In genomic region chr4:40939826-40940225, GRCh38 we compare ENCODE assay signal across 16 cellular contexts.
DNase-seq lines count a peak whose midpoint lies in the region; ATAC-seq and TF ChIP-seq lines count a peak whose summit lies in the region.
"Had no signal": no experiment of that assay in that cellular context is flagged by ENCODE, and none has a peak within 500 bp of the region (broad histone marks: within the 10 kb centered on the region; RNA-seq: fewer than 3 reads in every experiment).

No MANE protein-coding gene starts in this region.

- H3K9ac ChIP-seq in stomach smooth muscle (ENCODE audit: low read length in 2 of 2) (no peak overlapping the region), Karpas-422 (ENCODE audit: low read length) (no peak overlapping the region)

- H3K9me3 ChIP-seq in lower lobe of right lung = no peaks in the 10 kb centered on the region
- no peaks in the 10 kb centered on the region for H3K9me3 ChIP-seq in stomach smooth muscle (ENCODE audit: control insufficient read depth in 2 of 2, low read length in 2 of 2)
- H3K9me3 ChIP-seq in Karpas-422 (ENCODE audit: low read length) = no peaks in the 10 kb centered on the region
- H3K9me3 ChIP-seq: BE2C had no signal

- H3K36me3 ChIP-seq in lower lobe of right lung (peaks cover 19% of the 10 kb centered on the region), stomach smooth muscle (ENCODE audit: control insufficient read depth in 2 of 2, insufficient read depth in 2 of 2, low read length in 2 of 2) (no peaks in the 10 kb centered on the region), Karpas-422 (ENCODE audit: insufficient read depth, low read length) (no peaks in the 10 kb centered on the region)
- H3K36me3 ChIP-seq: BE2C had no signal

- TF ChIP-seq CTCF in AG10803 (conservative IDR thresholded peaks at IDR 0.05; ENCODE audit: low read length) = no peak
- no peak for TF ChIP-seq CTCF in cardiac fibroblast (IDR thresholded peaks at IDR 0.05; ENCODE audit: low read depth, low read length)
- TF ChIP-seq CTCF in lower lobe of right lung (IDR thresholded peaks at IDR 0.05) = no peak

- H3K27me3 ChIP-seq in lower lobe of right lung (ENCODE audit: low read depth) (no peaks in the 10 kb centered on the region), stomach smooth muscle (ENCODE audit: control insufficient read depth in 1 of 2, insufficient read depth in 2 of 2, low read length in 2 of 2) (no peaks in the 10 kb centered on the region), Karpas-422 (ENCODE audit: low read length) (no peaks in the 10 kb centered on the region)
- H3K27me3 ChIP-seq: BE2C had no signal

- intact Hi-C loops in lower lobe of right lung (cut with DNase I) = no loop called here

- H3K27ac ChIP-seq in lower lobe of right lung (no peak overlapping the region), stomach smooth muscle (ENCODE audit: low read length) (peak overlapping the region; percentile 64), Karpas-422 (ENCODE audit: low read length) (no peak overlapping the region)

- no peaks in the 10 kb centered on the region for H3K79me2 ChIP-seq in Karpas-422 (ENCODE audit: low read length)

- H3K4me2 ChIP-seq in Karpas-422 (ENCODE audit: low read depth, low read length, poor library complexity, severe bottlenecking) = no peak overlapping the region

- no peaks in the 10 kb centered on the region for H4K20me1 ChIP-seq in Karpas-422 (ENCODE audit: insufficient read depth, low read depth, low read length)

- no peak overlapping the region for H3K4me3 ChIP-seq in AG10803 (ENCODE audit: low read length)
- H3K4me3 ChIP-seq in cardiac fibroblast (replicated peaks in 1 of 2; ENCODE audit: low read depth in 2 of 2, low read length in 2 of 2) = no peak overlapping the region
- H3K4me3 ChIP-seq in lower lobe of right lung = no peak overlapping the region
- no peak overlapping the region for H3K4me3 ChIP-seq in stomach smooth muscle (ENCODE audit: low read length in 2 of 2)
- no peak overlapping the region for H3K4me3 ChIP-seq in Karpas-422 (ENCODE audit: low read length)

- H2AFZ ChIP-seq in Karpas-422 (ENCODE audit: low read length) = no peak overlapping the region

- DNase-seq in AG10803 (ENCODE audit: low read depth) = peak; percentile 12
- DNase-seq in cardiac fibroblast (ENCODE audit: low read depth in 2 of 2) = peak; percentile 26 to 47
- DNase-seq in lower lobe of right lung = no peak
- no peak for DNase-seq in Karpas-422
- DNase-seq: BE2C; CD4-positive, alpha-beta T cell; KG1; NCI-H1048; NCI-H146; NCI-H2081; NCI-H510A; SIG-M5 had no signal

- no peaks in the 10 kb centered on the region for H3K9me2 ChIP-seq in Karpas-422 (replicated peaks; ENCODE audit: insufficient read depth, low read length)

- H3K4me1 ChIP-seq in lower lobe of right lung (peaks cover 10% of the 10 kb centered on the region), stomach smooth muscle (ENCODE audit: control insufficient read depth, insufficient read depth, low read length) (peaks cover 35% of the 10 kb centered on the region), Karpas-422 (ENCODE audit: low read length) (no peaks in the 10 kb centered on the region)
- H3K4me1 ChIP-seq: BE2C had no signal

- peak; percentile 12 to 33 for ATAC-seq in lower lobe of right lung
- ATAC-seq in HG02588 (IDR thresholded peaks at IDR 0.05; ENCODE audit: unreplicated experiment) = no peak
- ATAC-seq in HG03097 (IDR thresholded peaks at IDR 0.05; ENCODE audit: low FRiP score, unreplicated experiment) = no peak
- no peak for ATAC-seq in HG03095 (IDR thresholded peaks at IDR 0.05; ENCODE audit: unreplicated experiment)

Comparison
In these comparisons a context has a peak if more than half of its experiments do, and no peak if none do; other contexts are left out.
1. DNase-seq: peak in AG10803 (single experiment) and cardiac fibroblast (2 of 2); none in lower lobe of right lung (single experiment) and Karpas-422 (single experiment).
2. ATAC-seq: peak in lower lobe of right lung (2 of 2); none in HG02588 (single experiment), HG03097 (single experiment) and HG03095 (single experiment).